33 cellular contexts compared by ENCODE assay signal in genomic region chr4:16439003-16439402, GRCh38.
A peak's percentile ranks its signal among the peaks of the same experiment; 100 is the strongest.
DNase-seq lines count a peak whose midpoint lies in the region; ATAC-seq and TF ChIP-seq lines count a peak whose summit lies in the region.
"Had no signal": no experiment of that assay in that cellular context is flagged by ENCODE, and none has a peak within 500 bp of the region (broad histone marks: within the 10 kb centered on the region; RNA-seq: fewer than 3 reads in every experiment).

No MANE protein-coding gene starts in this region.

- H3K4me3 ChIP-seq in left ventricle myocardium inferior (no peak overlapping the region), uterus (no peak overlapping the region), esophagus squamous epithelium (no peak overlapping the region)
- H3K4me3 ChIP-seq: dorsolateral prefrontal cortex, GM23338, PC-9, psoas muscle, skin epidermis, upper lobe of right lung had no signal

- H3K27me3 ChIP-seq in left ventricle myocardium inferior (ENCODE audit: low read depth) (no peaks in the 10 kb centered on the region), uterus (no peaks in the 10 kb centered on the region), esophagus squamous epithelium (no peaks in the 10 kb centered on the region)
- H3K27me3 ChIP-seq: dorsolateral prefrontal cortex, upper lobe of right lung had no signal

- peak; percentile 68 for ATAC-seq in Right ventricle myocardium inferior
- no peak for ATAC-seq in activated CD8-positive, alpha-beta memory T cell treated with anti-CD3 and anti-CD28 coated beads, Interleukin-2, amount 10 ng/mL, durations not matched to agents 7 days and 5 days
- ATAC-seq: GM23338, psoas muscle, T-helper 17 cell, upper lobe of right lung had no signal

- H3K36me3 Mint-ChIP-seq in activated CD8-positive, alpha-beta memory T cell treated with anti-CD3 and anti-CD28 coated beads, Interleukin-2, amount 10 ng/mL, durations not matched to agents 7 days and 5 days = no peaks in the 10 kb centered on the region
- H3K36me3 Mint-ChIP-seq: mesothelial cell of epicardium had no signal

- H3K9me3 ChIP-seq in left ventricle myocardium inferior (replicated peaks) (peaks cover 20% of the 10 kb centered on the region), uterus (no peaks in the 10 kb centered on the region), esophagus squamous epithelium (peaks cover 0 to 11% (median 3%) of the 10 kb centered on the region in 3 donors)
- H3K9me3 ChIP-seq: upper lobe of right lung had no signal

- no peak overlapping the region for H3K27ac Mint-ChIP-seq in activated CD8-positive, alpha-beta memory T cell treated with anti-CD3 and anti-CD28 coated beads, Interleukin-2, amount 10 ng/mL, durations not matched to agents 7 days and 5 days
- H3K27ac Mint-ChIP-seq: activated naive CD4-positive, alpha-beta T cell treated with anti-CD3 and anti-CD28 coated beads for 36 hours; activated T-helper 1 cell treated with anti-CD3 and anti-CD28 coated beads, Interleukin-12 subunit alpha, Interleukin-12 subunit beta, Interleukin-2, Interleukin-4 antibody, amounts not matched to agents 30 ng/mL and 10 ng/mL and 1 ng/mL, durations not matched to agents 14 hours and 24 hours and 36 hours; CD4-positive, alpha-beta T cell; GM23338; mesothelial cell of epicardium; T-helper 17 cell had no signal

- TF ChIP-seq CTCF in left ventricle myocardium inferior (IDR thresholded peaks at IDR 0.05; ENCODE audit: borderline replicate concordance) = no peak
- no peak for TF ChIP-seq CTCF in uterus (IDR thresholded peaks at IDR 0.05)
- no peak for TF ChIP-seq CTCF in esophagus squamous epithelium (IDR thresholded peaks at IDR 0.05)

- no peak overlapping the region for H3K4me3 Mint-ChIP-seq in activated CD8-positive, alpha-beta memory T cell treated with anti-CD3 and anti-CD28 coated beads, Interleukin-2, amount 10 ng/mL, durations not matched to agents 7 days and 5 days
- H3K4me3 Mint-ChIP-seq: activated naive CD4-positive, alpha-beta T cell treated with anti-CD3 and anti-CD28 coated beads for 36 hours; activated T-helper 1 cell treated with anti-CD3 and anti-CD28 coated beads, Interleukin-12 subunit alpha, Interleukin-12 subunit beta, Interleukin-2, Interleukin-4 antibody, amounts not matched to agents 30 ng/mL and 10 ng/mL and 1 ng/mL, durations not matched to agents 14 hours and 24 hours and 36 hours; CD4-positive, alpha-beta T cell; GM23338; mesothelial cell of epicardium; T-helper 17 cell had no signal

- H3K27ac ChIP-seq in left ventricle myocardium inferior (replicated peaks) = peak overlapping the region; percentile 57
- peak overlapping the region; percentile 22 to 42 for H3K27ac ChIP-seq in uterus
- no peak overlapping the region for H3K27ac ChIP-seq in esophagus squamous epithelium
- H3K27ac ChIP-seq: 22Rv1, PC-9, psoas muscle, skin epidermis, upper lobe of right lung had no signal

- H3K9me3 Mint-ChIP-seq in activated CD8-positive, alpha-beta memory T cell treated with anti-CD3 and anti-CD28 coated beads, Interleukin-2, amount 10 ng/mL, durations not matched to agents 7 days and 5 days (ENCODE audit: low read depth) = peaks cover 3% of the 10 kb centered on the region

- H3K36me3 ChIP-seq in left ventricle myocardium inferior (no peaks in the 10 kb centered on the region), uterus (no peaks in the 10 kb centered on the region), esophagus squamous epithelium (no peaks in the 10 kb centered on the region)
- H3K36me3 ChIP-seq: upper lobe of right lung had no signal

- DNase-seq in Right ventricle myocardium inferior (ENCODE audit: missing footprints) (no peak), cardiac septum (ENCODE audit: low spot score) (no peak), astrocyte of the hippocampus (ENCODE audit: low read depth, low spot score) (peak; percentile 19), left ventricle myocardium inferior (no peak), uterus (no peak), NCI-H2227 treated with DMSO at 0.1 percent for 48 hours (lab: John Stamatoyannopoulos, UW) (no peak), esophagus squamous epithelium (lab: John Stamatoyannopoulos, UW) (no peak)
- no peak for DNase-seq in activated CD8-positive, alpha-beta memory T cell treated with anti-CD3 and anti-CD28 coated beads, Interleukin-2, amount 10 ng/mL, durations not matched to agents 7 days and 5 days
- DNase-seq: activated CD4-positive, alpha-beta T cell treated with anti-CD3 and anti-CD28 coated beads, Interleukin-2, amount 50 U/mL, for 48 hours; activated CD4-positive, CD25-positive, alpha-beta regulatory T cell treated with anti-CD3 and anti-CD28 coated beads, Interleukin-2, amount 50 U/mL, for 72 hours; activated CD8-positive, alpha-beta memory T cell treated with anti-CD3 and anti-CD28 coated beads, Interleukin-2, amount 50 U/mL, for 4 hours; activated naive CD4-positive, alpha-beta T cell treated with anti-CD3 and anti-CD28 coated beads for 36 hours; CD4-positive, alpha-beta T cell; DMS79 treated with DMSO at 0.1 percent for 48 hours; dorsolateral prefrontal cortex; islet precursor cell; KBM-7; NCI-H1105; NCI-H187 treated with DMSO at 0.1 percent for 48 hours; NCI-H2171; NCI-H510A treated with DMSO at 0.1 percent for 48 hours; nucleus accumbens; PC-9; psoas muscle; SHP77; stimulated activated naive CD4-positive, alpha-beta T cell; T-helper 17 cell; upper lobe of right lung had no signal

- H3K4me1 Mint-ChIP-seq in activated CD8-positive, alpha-beta memory T cell treated with anti-CD3 and anti-CD28 coated beads, Interleukin-2, amount 10 ng/mL, durations not matched to agents 7 days and 5 days = no peaks in the 10 kb centered on the region
- H3K4me1 Mint-ChIP-seq: mesothelial cell of epicardium, T-helper 17 cell had no signal

- H3K27me3 Mint-ChIP-seq in activated CD8-positive, alpha-beta memory T cell treated with anti-CD3 and anti-CD28 coated beads, Interleukin-2, amount 10 ng/mL, durations not matched to agents 7 days and 5 days = no peaks in the 10 kb centered on the region

- H3K4me1 ChIP-seq in left ventricle myocardium inferior = no peaks in the 10 kb centered on the region
- H3K4me1 ChIP-seq in uterus = peaks cover 0 to 4% of the 10 kb centered on the region in 2 donors
- H3K4me1 ChIP-seq in esophagus squamous epithelium = no peaks in the 10 kb centered on the region
- H3K4me1 ChIP-seq: psoas muscle, upper lobe of right lung had no signal

- TF ChIP-seq POLR2A in uterus (IDR thresholded peaks at IDR 0.05) (no peak), esophagus squamous epithelium (IDR thresholded peaks at IDR 0.05) (no peak)

- CTCF ChIA-PET in activated CD8-positive, alpha-beta memory T cell treated with anti-CD3 and anti-CD28 coated beads, Interleukin-2, amount 10 ng/mL, durations not matched to agents 7 days and 5 days (lab: Charles Lee) = interaction anchor here (0.9 kb wide), 1 partner anchor 11 kb away, joined by 3 read pairs; no protein-coding TSS in a partner anchor

- intact Hi-C loops in Right ventricle myocardium inferior (cut with DNase I) = no loop called here
- intact Hi-C loops in cardiac septum (cut with DNase I) = no loop called here
- intact Hi-C loops in left ventricle myocardium inferior (cut with micrococcal nuclease) = loop anchor here (5.0 kb wide), 1 partner anchor 147 kb away; no protein-coding TSS in a partner anchor
- intact Hi-C loops in uterus (cut with DNase I; ENCODE audit: low total_unique reads) = no loop called here
- intact Hi-C loops in esophagus squamous epithelium (cut with DNase I) = no loop called here

- WGBS in esophagus squamous epithelium, 2 donors = 80 to 83% methylated on average over 1 of the region's 1 CpG

Comparison
In these comparisons a context has a peak if more than half of its experiments do, and no peak if none do; other contexts are left out.
1. H3K27ac ChIP-seq: peak in left ventricle myocardium inferior (single experiment) and uterus (2 of 2); none in esophagus squamous epithelium (0 of 4).